In the genomic region with DNA sequence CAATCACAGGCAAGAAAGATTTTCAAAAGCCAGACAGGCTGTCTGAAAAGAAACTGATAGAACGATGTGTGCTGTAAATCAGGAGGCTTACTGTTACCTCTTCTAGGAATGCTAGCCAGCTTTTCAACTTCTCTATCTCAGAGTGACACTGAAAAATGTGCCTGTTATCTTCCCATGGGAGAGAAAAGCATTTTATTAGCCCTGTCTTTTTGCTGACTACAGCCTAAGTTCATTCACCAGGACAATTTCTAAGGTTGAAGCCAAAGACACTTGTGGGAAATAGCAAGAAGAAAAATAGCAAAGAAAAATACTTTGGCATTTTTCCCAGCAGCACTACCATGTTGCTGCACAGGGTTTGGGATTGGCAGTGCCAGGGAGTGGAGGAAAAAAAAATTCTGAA, we compare ENCODE assay signal across 1 cellular context.
TF ChIP-seq lines count a peak whose summit lies in the region.

No MANE protein-coding gene starts in this region.

TF ChIP-seq in K562, 482 proteins besides CTCF, POLR2A, EP300 and RAD21 (continued from another document):
- TF ChIP-seq, protein P1, sequence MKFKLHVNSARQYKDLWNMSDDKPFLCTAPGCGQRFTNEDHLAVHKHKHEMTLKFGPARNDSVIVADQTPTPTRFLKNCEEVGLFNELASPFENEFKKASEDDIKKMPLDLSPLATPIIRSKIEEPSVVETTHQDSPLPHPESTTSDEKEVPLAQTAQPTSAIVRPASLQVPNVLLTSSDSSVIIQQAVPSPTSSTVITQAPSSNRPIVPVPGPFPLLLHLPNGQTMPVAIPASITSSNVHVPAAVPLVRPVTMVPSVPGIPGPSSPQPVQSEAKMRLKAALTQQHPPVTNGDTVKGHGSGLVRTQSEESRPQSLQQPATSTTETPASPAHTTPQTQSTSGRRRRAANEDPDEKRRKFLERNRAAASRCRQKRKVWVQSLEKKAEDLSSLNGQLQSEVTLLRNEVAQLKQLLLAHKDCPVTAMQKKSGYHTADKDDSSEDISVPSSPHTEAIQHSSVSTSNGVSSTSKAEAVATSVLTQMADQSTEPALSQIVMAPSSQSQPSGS (CRISPR knock-in tag; IDR thresholded peaks at IDR 0.05): no peak
- no peak for TF ChIP-seq KDM4B (IDR thresholded peaks at IDR 0.05; ENCODE audit: borderline replicate concordance in 2 of 2, low read depth in 1 of 2)
- TF ChIP-seq TGIF2 (CRISPR knock-in tag; IDR thresholded peaks at IDR 0.05): no peak
- TF ChIP-seq TRIM28 (IDR thresholded peaks at IDR 0.05): no peak
- TF ChIP-seq, protein P2, sequence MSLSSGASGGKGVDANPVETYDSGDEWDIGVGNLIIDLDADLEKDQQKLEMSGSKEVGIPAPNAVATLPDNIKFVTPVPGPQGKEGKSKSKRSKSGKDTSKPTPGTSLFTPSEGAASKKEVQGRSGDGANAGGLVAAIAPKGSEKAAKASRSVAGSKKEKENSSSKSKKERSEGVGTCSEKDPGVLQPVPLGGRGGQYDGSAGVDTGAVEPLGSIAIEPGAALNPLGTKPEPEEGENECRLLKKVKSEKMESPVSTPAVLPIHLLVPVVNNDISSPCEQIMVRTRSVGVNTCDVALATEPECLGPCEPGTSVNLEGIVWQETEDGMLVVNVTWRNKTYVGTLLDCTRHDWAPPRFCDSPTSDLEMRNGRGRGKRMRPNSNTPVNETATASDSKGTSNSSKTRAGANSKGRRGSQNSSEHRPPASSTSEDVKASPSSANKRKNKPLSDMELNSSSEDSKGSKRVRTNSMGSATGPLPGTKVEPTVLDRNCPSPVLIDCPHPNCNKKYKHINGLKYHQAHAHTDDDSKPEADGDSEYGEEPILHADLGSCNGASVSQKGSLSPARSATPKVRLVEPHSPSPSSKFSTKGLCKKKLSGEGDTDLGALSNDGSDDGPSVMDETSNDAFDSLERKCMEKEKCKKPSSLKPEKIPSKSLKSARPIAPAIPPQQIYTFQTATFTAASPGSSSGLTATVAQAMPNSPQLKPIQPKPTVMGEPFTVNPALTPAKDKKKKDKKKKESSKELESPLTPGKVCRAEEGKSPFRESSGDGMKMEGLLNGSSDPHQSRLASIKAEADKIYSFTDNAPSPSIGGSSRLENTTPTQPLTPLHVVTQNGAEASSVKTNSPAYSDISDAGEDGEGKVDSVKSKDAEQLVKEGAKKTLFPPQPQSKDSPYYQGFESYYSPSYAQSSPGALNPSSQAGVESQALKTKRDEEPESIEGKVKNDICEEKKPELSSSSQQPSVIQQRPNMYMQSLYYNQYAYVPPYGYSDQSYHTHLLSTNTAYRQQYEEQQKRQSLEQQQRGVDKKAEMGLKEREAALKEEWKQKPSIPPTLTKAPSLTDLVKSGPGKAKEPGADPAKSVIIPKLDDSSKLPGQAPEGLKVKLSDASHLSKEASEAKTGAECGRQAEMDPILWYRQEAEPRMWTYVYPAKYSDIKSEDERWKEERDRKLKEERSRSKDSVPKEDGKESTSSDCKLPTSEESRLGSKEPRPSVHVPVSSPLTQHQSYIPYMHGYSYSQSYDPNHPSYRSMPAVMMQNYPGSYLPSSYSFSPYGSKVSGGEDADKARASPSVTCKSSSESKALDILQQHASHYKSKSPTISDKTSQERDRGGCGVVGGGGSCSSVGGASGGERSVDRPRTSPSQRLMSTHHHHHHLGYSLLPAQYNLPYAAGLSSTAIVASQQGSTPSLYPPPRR (CRISPR knock-in tag; IDR thresholded peaks at IDR 0.05; ENCODE audit: borderline replicate concordance): no peak
- TF ChIP-seq NFRKB (IDR thresholded peaks at IDR 0.05; ENCODE audit: low read depth): no peak
- TF ChIP-seq MEF2A (IDR thresholded peaks at IDR 0.05; ENCODE audit: control insufficient read depth, low read depth, low read length): no peak
- no peak for TF ChIP-seq MAZ (CRISPR knock-in tag; conservative IDR thresholded peaks at IDR 0.05 in 1 of 2, IDR thresholded peaks at IDR 0.05 in 1 of 2)
- peak; percentile 63; the same call in 1 of the 2 replicates for TF ChIP-seq TEAD4 (IDR thresholded peaks at IDR 0.05; ENCODE audit: low read length)
- no peak for TF ChIP-seq TEAD4 (CRISPR knock-in tag; IDR thresholded peaks at IDR 0.05; ENCODE audit: borderline replicate concordance)
- no peak for TF ChIP-seq DNMT1 (IDR thresholded peaks at IDR 0.05)
- TF ChIP-seq, protein P3, sequence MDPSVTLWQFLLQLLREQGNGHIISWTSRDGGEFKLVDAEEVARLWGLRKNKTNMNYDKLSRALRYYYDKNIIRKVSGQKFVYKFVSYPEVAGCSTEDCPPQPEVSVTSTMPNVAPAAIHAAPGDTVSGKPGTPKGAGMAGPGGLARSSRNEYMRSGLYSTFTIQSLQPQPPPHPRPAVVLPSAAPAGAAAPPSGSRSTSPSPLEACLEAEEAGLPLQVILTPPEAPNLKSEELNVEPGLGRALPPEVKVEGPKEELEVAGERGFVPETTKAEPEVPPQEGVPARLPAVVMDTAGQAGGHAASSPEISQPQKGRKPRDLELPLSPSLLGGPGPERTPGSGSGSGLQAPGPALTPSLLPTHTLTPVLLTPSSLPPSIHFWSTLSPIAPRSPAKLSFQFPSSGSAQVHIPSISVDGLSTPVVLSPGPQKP (CRISPR knock-in tag; IDR thresholded peaks at IDR 0.05): no peak
- no peak for TF ChIP-seq ATF7 (IDR thresholded peaks at IDR 0.05)
- TF ChIP-seq NCOA2 (IDR thresholded peaks at IDR 0.05; ENCODE audit: partially characterized antibody in 2 of 2): no peak
- TF ChIP-seq HMG20A (CRISPR knock-in tag; conservative IDR thresholded peaks at IDR 0.05): peak; percentile 53; the same call in 1 of the 2 replicates
- TF ChIP-seq ZC3H4 (CRISPR knock-in tag; IDR thresholded peaks at IDR 0.05; ENCODE audit: borderline replicate concordance): no peak
- TF ChIP-seq NBN (IDR thresholded peaks at IDR 0.05; ENCODE audit: low read depth): no peak
- peak in 1 of 2 experiments; percentile 23; a peak in 1 of 4 replicates for TF ChIP-seq TEAD1 (CRISPR knock-in tag; IDR thresholded peaks at IDR 0.05)
- TF ChIP-seq, protein P4, sequence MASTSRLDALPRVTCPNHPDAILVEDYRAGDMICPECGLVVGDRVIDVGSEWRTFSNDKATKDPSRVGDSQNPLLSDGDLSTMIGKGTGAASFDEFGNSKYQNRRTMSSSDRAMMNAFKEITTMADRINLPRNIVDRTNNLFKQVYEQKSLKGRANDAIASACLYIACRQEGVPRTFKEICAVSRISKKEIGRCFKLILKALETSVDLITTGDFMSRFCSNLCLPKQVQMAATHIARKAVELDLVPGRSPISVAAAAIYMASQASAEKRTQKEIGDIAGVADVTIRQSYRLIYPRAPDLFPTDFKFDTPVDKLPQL (IDR thresholded peaks at IDR 0.05; ENCODE audit: extremely low read depth, insufficient read length): no peak
- TF ChIP-seq, protein P5, sequence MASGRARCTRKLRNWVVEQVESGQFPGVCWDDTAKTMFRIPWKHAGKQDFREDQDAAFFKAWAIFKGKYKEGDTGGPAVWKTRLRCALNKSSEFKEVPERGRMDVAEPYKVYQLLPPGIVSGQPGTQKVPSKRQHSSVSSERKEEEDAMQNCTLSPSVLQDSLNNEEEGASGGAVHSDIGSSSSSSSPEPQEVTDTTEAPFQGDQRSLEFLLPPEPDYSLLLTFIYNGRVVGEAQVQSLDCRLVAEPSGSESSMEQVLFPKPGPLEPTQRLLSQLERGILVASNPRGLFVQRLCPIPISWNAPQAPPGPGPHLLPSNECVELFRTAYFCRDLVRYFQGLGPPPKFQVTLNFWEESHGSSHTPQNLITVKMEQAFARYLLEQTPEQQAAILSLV (tag; IDR thresholded peaks at IDR 0.05): no peak
- no peak for TF ChIP-seq NFATC3 (IDR thresholded peaks at IDR 0.05)
- TF ChIP-seq, protein P6, sequence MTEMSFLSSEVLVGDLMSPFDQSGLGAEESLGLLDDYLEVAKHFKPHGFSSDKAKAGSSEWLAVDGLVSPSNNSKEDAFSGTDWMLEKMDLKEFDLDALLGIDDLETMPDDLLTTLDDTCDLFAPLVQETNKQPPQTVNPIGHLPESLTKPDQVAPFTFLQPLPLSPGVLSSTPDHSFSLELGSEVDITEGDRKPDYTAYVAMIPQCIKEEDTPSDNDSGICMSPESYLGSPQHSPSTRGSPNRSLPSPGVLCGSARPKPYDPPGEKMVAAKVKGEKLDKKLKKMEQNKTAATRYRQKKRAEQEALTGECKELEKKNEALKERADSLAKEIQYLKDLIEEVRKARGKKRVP (CRISPR knock-in tag; IDR thresholded peaks at IDR 0.05): no peak
- no peak for TF ChIP-seq IFI16 (CRISPR knock-in tag; IDR thresholded peaks at IDR 0.05)
- TF ChIP-seq GTF2E2 (tag; IDR thresholded peaks at IDR 0.05): no peak
- TF ChIP-seq SREBF2 (CRISPR knock-in tag; IDR thresholded peaks at IDR 0.05): no peak
- TF ChIP-seq ZNF445 (CRISPR knock-in tag; IDR thresholded peaks at IDR 0.05; ENCODE audit: low read depth): no peak
- no peak for TF ChIP-seq PML (IDR thresholded peaks at IDR 0.05; ENCODE audit: low read length)
